ENCODE assay signal across 20 cellular contexts in genomic region chr19:50981587-50982146, GRCh38. TPM values are rescaled to one million over a fixed set of nuclear protein-coding genes. Genes with fewer than 3 reads are reported as not detected.
DNase-seq lines count a peak whose midpoint lies in the region; ATAC-seq and TF ChIP-seq lines count a peak whose summit lies in the region.
"Had no signal": no experiment of that assay in that cellular context is flagged by ENCODE, and none has a peak within 500 bp of the region (broad histone marks: within the 10 kb centered on the region; RNA-seq: fewer than 3 reads in every experiment).

No MANE protein-coding gene starts in this region.

- H3K27ac ChIP-seq in Panc1 (ENCODE audit: low read length) (no peak overlapping the region), trophoblast cell (ENCODE audit: low read depth, low read length) (no peak overlapping the region)

- H3K4me2 ChIP-seq in trophoblast cell (ENCODE audit: low read length), result no peak overlapping the region

- H3K4me3 Mint-ChIP-seq in Calu3 (ENCODE audit: low read depth, unreplicated experiment), result no peak overlapping the region
- H3K4me3 Mint-ChIP-seq: CD4-positive, CD25-positive, alpha-beta regulatory T cell had no signal

- H3K27me3 ChIP-seq in Panc1 (ENCODE audit: control insufficient read depth, insufficient read depth, low read length), result peaks cover 2% of the 10 kb centered on the region
- no peaks in the 10 kb centered on the region for H3K27me3 ChIP-seq in trophoblast cell (ENCODE audit: insufficient read depth, low read length)

- TF ChIP-seq CTCF in Calu3 (IDR thresholded peaks at IDR 0.05; ENCODE audit: unreplicated experiment) (no peak), Panc1 (IDR thresholded peaks at IDR 0.05) (no peak)

- H2AK5ac ChIP-seq in trophoblast cell (ENCODE audit: low read length), result no peak overlapping the region

- H3K36me3 ChIP-seq in Panc1 (ENCODE audit: control insufficient read depth, insufficient read depth, low read length) (no peaks in the 10 kb centered on the region), trophoblast cell (ENCODE audit: control insufficient read depth in 1 of 2, insufficient read depth in 2 of 2, low read length in 2 of 2) (no peaks in the 10 kb centered on the region)

- CTCF ChIA-PET in Calu3 (lab: Charles Lee), result no interaction called here
- CTCF ChIA-PET in Panc1 (lab: Charles Lee), result no interaction called here

- no peak overlapping the region for H4K8ac ChIP-seq in trophoblast cell (ENCODE audit: low read depth, low read length)

- in situ Hi-C loops in Panc1 (cut with HindIII; ENCODE audit: low pct_unique_long_range_greater_than_20kb, low sequenced_read_pairs), result no loop called here

- H2BK120ac ChIP-seq in trophoblast cell (ENCODE audit: insufficient read depth, low read length, poor library complexity), result no peak overlapping the region

- ATAC-seq in Panc1 (peak; percentile 66), esophagus mucosa (peak; percentile 6), GM21576 (IDR thresholded peaks at IDR 0.05; ENCODE audit: unreplicated experiment) (no peak), GM21526 (IDR thresholded peaks at IDR 0.05; ENCODE audit: low FRiP score, unreplicated experiment) (no peak)
- ATAC-seq: GM12878 had no signal

- BruUV-seq in Calu3 (replicated peaks; lab: Mats Ljungman, UMichigan), result no TSS peak
- no TSS peak for BruUV-seq in Panc1 (replicated peaks; lab: Mats Ljungman, UMichigan)

- no peak overlapping the region for H3K14ac ChIP-seq in trophoblast cell (ENCODE audit: low read length)

- H3K9ac ChIP-seq in trophoblast cell (ENCODE audit: low read length), result no peak overlapping the region

- H3K27me3 Mint-ChIP-seq in Calu3 (ENCODE audit: unreplicated experiment), result peaks cover 18% of the 10 kb centered on the region

- peaks cover 4% of the 10 kb centered on the region for H3K79me1 ChIP-seq in trophoblast cell (ENCODE audit: low read length)

- H3K23ac ChIP-seq in trophoblast cell (ENCODE audit: low read length), result no peak overlapping the region

- peaks cover 45% of the 10 kb centered on the region for H3K4me1 Mint-ChIP-seq in Calu3 (ENCODE audit: low read depth, unreplicated experiment)
- H3K4me1 Mint-ChIP-seq: CD4-positive, CD25-positive, alpha-beta regulatory T cell had no signal

- no peaks in the 10 kb centered on the region for H3K9me3 Mint-ChIP-seq in Calu3 (ENCODE audit: low read depth, unreplicated experiment)

- no peak overlapping the region for H2BK5ac ChIP-seq in trophoblast cell (ENCODE audit: low read depth, low read length, poor library complexity)

- H2BK12ac ChIP-seq in trophoblast cell (ENCODE audit: low read length), result no peak overlapping the region

- DNase-seq in Calu3, result no peak
- no peak for DNase-seq in Panc1 (ENCODE audit: low read depth, low spot score)
- DNase-seq in trophoblast cell, result no peak
- no peak for DNase-seq in cerebellum (ENCODE audit: low spot score)
- DNase-seq: CD4-positive, CD25-positive, alpha-beta regulatory T cell; DMS 273 treated with DMSO at 0.1 percent for 48 hours; DND-41; GOT3; Kasumi-1; NCI-H187; NCI-H446; NCI-H526; SHP77 had no signal

- peaks cover under 1% of the 10 kb centered on the region for H3K36me3 Mint-ChIP-seq in Calu3 (ENCODE audit: insufficient read depth, unreplicated experiment)
- H3K36me3 Mint-ChIP-seq: CD4-positive, CD25-positive, alpha-beta regulatory T cell had no signal

- intact Hi-C loops in Calu3 (cut with micrococcal nuclease; ENCODE audit: unreplicated experiment), result no loop called here
- intact Hi-C loops in Panc1 (cut with micrococcal nuclease; ENCODE audit: unreplicated experiment), result no loop called here

- H3K4me1 ChIP-seq in Panc1 (ENCODE audit: control insufficient read depth, insufficient read depth, low read length), result no peaks in the 10 kb centered on the region
- H3K4me1 ChIP-seq in trophoblast cell (ENCODE audit: control insufficient read depth in 1 of 2, insufficient read depth in 2 of 2, low read length in 2 of 2), result peaks cover 5 to 12% of the 10 kb centered on the region in 2 experiments

- H3K18ac ChIP-seq in trophoblast cell (ENCODE audit: low read length), result no peak overlapping the region

- POLR2A ChIA-PET in Panc1 (lab: Charles Lee), result interaction anchor here (0.6 kb wide), 1 partner anchor 351 kb away, joined by 3 read pairs; no protein-coding TSS in a partner anchor

- WGBS in trophoblast cell (ENCODE audit: extremely low coverage, insufficient coverage, insufficient read length), result no CpG with 5 or more reads among the region's 11 CpGs

- H2AFZ ChIP-seq in trophoblast cell (ENCODE audit: insufficient read depth, low read length, poor library complexity), result no peak overlapping the region

- no peak overlapping the region for H3K4ac ChIP-seq in trophoblast cell (ENCODE audit: low read depth, low read length)

- peak overlapping the region; percentile 49 for H4K91ac ChIP-seq in trophoblast cell (ENCODE audit: low read depth, low read length)

- H4K12ac ChIP-seq in trophoblast cell (ENCODE audit: low read depth, low read length), result no peak overlapping the region

- H3K4me3 ChIP-seq in Panc1 (ENCODE audit: low read depth in 2 of 2, low read length in 2 of 2) (no peak overlapping the region), trophoblast cell (ENCODE audit: low read depth, low read length) (no peak overlapping the region)
- H3K4me3 ChIP-seq: GM12878 had no signal

- H3K27ac Mint-ChIP-seq in Calu3 (ENCODE audit: unreplicated experiment), result peak overlapping the region; percentile 62

- H3K79me2 ChIP-seq in trophoblast cell (ENCODE audit: control insufficient read depth, insufficient read depth, low read length, poor library complexity), result no peaks in the 10 kb centered on the region

- H3K9me3 ChIP-seq in Panc1 (ENCODE audit: control insufficient read depth, insufficient read depth, low read depth, low read length), result no peaks in the 10 kb centered on the region
- H3K9me3 ChIP-seq in trophoblast cell (ENCODE audit: insufficient read depth, low read depth, low read length), result no peaks in the 10 kb centered on the region

RNA-seq across cellular contexts. Expression of gene KLK7, which starts 2.0 kb away (rescaled TPM):
- 6.5 and 7.9 TPM in 2 replicates for total RNA-seq in Calu3 (2022)
- not detected for total RNA-seq in Panc1 (2021; ENCODE audit: unreplicated experiment)
- 0.19 TPM for polyA plus RNA-seq in Panc1 (2012; ENCODE audit: insufficient read length)
- total RNA-seq in esophagus mucosa, result 146 TPM
- polyA plus RNA-seq in trophoblast cell (2013), result 0.21 and 0.26 TPM in 2 replicates
- total RNA-seq in cerebellum, result not detected
- total RNA-seq: CD4-positive, CD25-positive, alpha-beta regulatory T cell; GM12878; MCF 10A; RPMI7951 had no signal
- polyA plus RNA-seq: BJ; CD4-positive, CD25-positive, alpha-beta regulatory T cell; GM12878 had no signal

RNA-seq across cellular contexts. Expression of gene KLK6, which starts 12.3 kb away (rescaled TPM):
- total RNA-seq in Calu3 (2022), result 269 and 350 TPM in 2 replicates
- not detected for total RNA-seq in Panc1 (2021; ENCODE audit: unreplicated experiment)
- polyA plus RNA-seq in Panc1 (2012; ENCODE audit: insufficient read length), result not detected
- 106 TPM for total RNA-seq in esophagus mucosa
- 59.8 and 62.6 TPM in 2 replicates for polyA plus RNA-seq in trophoblast cell (2013)
- not detected for total RNA-seq in cerebellum
- total RNA-seq: CD4-positive, CD25-positive, alpha-beta regulatory T cell; GM12878; MCF 10A; RPMI7951 had no signal
- polyA plus RNA-seq: BJ; CD4-positive, CD25-positive, alpha-beta regulatory T cell; GM12878 had no signal

RNA-seq across cellular contexts. Expression of gene KLK8, which starts 19.7 kb away (rescaled TPM):
- total RNA-seq in Calu3 (2022), result 0.71 and 0.91 TPM in 2 replicates
- total RNA-seq in Panc1 (2021; ENCODE audit: unreplicated experiment), result not detected
- not detected for polyA plus RNA-seq in Panc1 (2012; ENCODE audit: insufficient read length)
- total RNA-seq in esophagus mucosa, result 418 TPM
- 1.6 TPM in 2 replicates for polyA plus RNA-seq in trophoblast cell (2013)
- not detected for total RNA-seq in cerebellum
- total RNA-seq: CD4-positive, CD25-positive, alpha-beta regulatory T cell; GM12878; MCF 10A; RPMI7951 had no signal
- polyA plus RNA-seq: BJ; CD4-positive, CD25-positive, alpha-beta regulatory T cell; GM12878 had no signal

RNA-seq across cellular contexts. Expression of gene KLK5, which starts 28.8 kb away (rescaled TPM):
- total RNA-seq in Calu3 (2022), result 0.24 and 0.38 TPM in 2 replicates
- not detected for total RNA-seq in Panc1 (2021; ENCODE audit: unreplicated experiment)
- not detected for polyA plus RNA-seq in Panc1 (2012; ENCODE audit: insufficient read length)
- total RNA-seq in esophagus mucosa, result 93.9 TPM
- 0.10 and 0.14 TPM in 2 replicates for polyA plus RNA-seq in trophoblast cell (2013)
- not detected for total RNA-seq in cerebellum
- total RNA-seq: CD4-positive, CD25-positive, alpha-beta regulatory T cell; GM12878; RPMI7951 had no signal
- polyA plus RNA-seq: BJ; CD4-positive, CD25-positive, alpha-beta regulatory T cell had no signal

RNA-seq across cellular contexts. Expression of gene KLK10, which starts 37.8 kb away (rescaled TPM):
- total RNA-seq in Calu3 (2022), result 24.2 and 32.9 TPM in 2 replicates
- total RNA-seq in Panc1 (2021; ENCODE audit: unreplicated experiment), result not detected
- 0.16 TPM for polyA plus RNA-seq in Panc1 (2012; ENCODE audit: insufficient read length)
- total RNA-seq in esophagus mucosa, result 225 TPM
- polyA plus RNA-seq in trophoblast cell (2013), result 0.79 and 0.94 TPM in 2 replicates
- total RNA-seq in cerebellum, result 1.3 TPM
- total RNA-seq: CD4-positive, CD25-positive, alpha-beta regulatory T cell; GM12878; MCF 10A; RPMI7951 had no signal
- polyA plus RNA-seq: BJ; CD4-positive, CD25-positive, alpha-beta regulatory T cell; GM12878 had no signal

Comparison
In these comparisons a context has a peak if more than half of its experiments do, and no peak if none do; other contexts are left out.
1. ATAC-seq: peak in Panc1 (single experiment) and esophagus mucosa (single experiment); none in GM21576 (single experiment) and GM21526 (single experiment).
2. RNA of gene KLK7, which starts 2.0 kb away (total RNA-seq): 146 TPM in esophagus mucosa (single experiment); 6.5 to 7.9 TPM in Calu3, not detected in cerebellum (single experiment) and not detected in Panc1 (single experiment); every median in the first group is over 10 times any median in the second.
3. RNA of gene KLK6, which starts 12.3 kb away (total RNA-seq): 269 to 350 TPM in Calu3 and 106 TPM in esophagus mucosa (single experiment); not detected in cerebellum (single experiment) and not detected in Panc1 (single experiment); every median in the first group is over 10 times any median in the second.
4. RNA of gene KLK8, which starts 19.7 kb away (total RNA-seq): 418 TPM in esophagus mucosa (single experiment); 0.71 to 0.91 TPM in Calu3, not detected in cerebellum (single experiment) and not detected in Panc1 (single experiment); every median in the first group is over 100 times any median in the second.